8 cellular contexts compared by ENCODE assay signal in the genomic region with DNA sequence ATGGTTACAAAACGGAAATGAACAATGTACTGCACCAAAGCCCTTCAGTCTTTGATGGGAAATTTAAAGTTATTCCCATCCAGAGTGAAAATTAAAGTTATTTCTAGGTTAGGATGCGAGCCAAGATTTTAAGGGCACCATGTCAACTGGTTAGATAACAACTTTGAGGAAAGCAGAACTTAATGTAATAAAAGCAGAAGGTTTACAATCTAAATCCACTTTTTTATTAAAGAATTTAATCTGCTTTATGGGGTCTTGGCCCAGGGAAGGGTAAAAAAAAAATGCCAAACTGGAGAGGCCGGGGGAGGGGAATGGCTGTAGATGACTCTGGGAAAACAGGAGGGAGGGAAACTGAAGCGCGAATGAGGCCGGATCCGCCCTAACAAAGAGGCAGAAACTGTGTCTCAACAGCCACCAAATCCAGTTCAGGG.
DNase-seq lines count a peak whose midpoint lies in the region; ATAC-seq and TF ChIP-seq lines count a peak whose summit lies in the region.

No MANE protein-coding gene starts in this region.

- H3K4me1 Mint-ChIP-seq in activated naive CD4-positive, alpha-beta T cell treated with anti-CD3 and anti-CD28 coated beads, Interleukin-2, amount 10 ng/mL, durations not matched to agents 7 days and 5 days = peaks cover 51% of the 10 kb centered on the region
- peaks cover 63% of the 10 kb centered on the region for H3K4me1 Mint-ChIP-seq in chondrocyte (ENCODE audit: low read depth)

- intact Hi-C loops in vagina (cut with DNase I) = loop anchor here (5.0 kb wide), 1 partner anchor 110 kb away; a partner anchor contains a TSS

- H3K36me3 ChIP-seq in mucosa of stomach (ENCODE audit: control insufficient read depth, insufficient read depth, low read length) = no peaks in the 10 kb centered on the region
- no peaks in the 10 kb centered on the region for H3K36me3 ChIP-seq in vagina

- ATAC-seq in HG02884 (IDR thresholded peaks at IDR 0.05; ENCODE audit: unreplicated experiment) (no peak), GM18520 (IDR thresholded peaks at IDR 0.05; ENCODE audit: unreplicated experiment) (no peak)

- H3K27me3 ChIP-seq in mucosa of stomach (ENCODE audit: control insufficient read depth, insufficient read depth, low read length) (no peaks in the 10 kb centered on the region), vagina (no peaks in the 10 kb centered on the region)

- TF ChIP-seq POLR2A in vagina (IDR thresholded peaks at IDR 0.05) = no peak

- no peak overlapping the region for H3K4me3 ChIP-seq in mucosa of stomach (ENCODE audit: low read length)
- peak overlapping the region; percentile 6 to 15 for H3K4me3 ChIP-seq in vagina

- H3K27ac Mint-ChIP-seq in activated naive CD4-positive, alpha-beta T cell treated with anti-CD3 and anti-CD28 coated beads, Interleukin-2, amount 10 ng/mL, durations not matched to agents 7 days and 5 days = peak overlapping the region; percentile 99
- peak overlapping the region; percentile 99 for H3K27ac Mint-ChIP-seq in chondrocyte (ENCODE audit: unreplicated experiment)

- DNase-seq in activated naive CD4-positive, alpha-beta T cell treated with anti-CD3 and anti-CD28 coated beads, Interleukin-2, amount 10 ng/mL, durations not matched to agents 7 days and 5 days = no peak
- DNase-seq in activated naive CD4-positive, alpha-beta T cell treated with Interleukin-2 at 50 U/mL for 16 hours = no peak
- DNase-seq in chondrocyte (ENCODE audit: low spot score) (no peak), vagina (ENCODE audit: extremely low spot score in 2 of 2) (no peak), SW 1271 (lab: John Stamatoyannopoulos, UW) (no peak)

- H3K9me3 ChIP-seq in mucosa of stomach (ENCODE audit: control insufficient read depth, low read length) (no peaks in the 10 kb centered on the region), vagina (no peaks in the 10 kb centered on the region)

- H3K27me3 Mint-ChIP-seq in activated naive CD4-positive, alpha-beta T cell treated with anti-CD3 and anti-CD28 coated beads, Interleukin-2, amount 10 ng/mL, durations not matched to agents 7 days and 5 days = no peaks in the 10 kb centered on the region
- no peaks in the 10 kb centered on the region for H3K27me3 Mint-ChIP-seq in chondrocyte (ENCODE audit: low read depth)

- CTCF ChIA-PET in activated naive CD4-positive, alpha-beta T cell treated with anti-CD3 and anti-CD28 coated beads, Interleukin-2, amount 10 ng/mL, durations not matched to agents 7 days and 5 days (lab: Charles Lee) = interaction anchor here (0.7 to 2.2 kb wide), 7 partner anchors 15 to 523 kb away, joined by 3 to 25 read pairs (median 4); a partner anchor contains a TSS

- TF ChIP-seq CTCF in chondrocyte (IDR thresholded peaks at IDR 0.05) (no peak), vagina (IDR thresholded peaks at IDR 0.05) (no peak)

- peak overlapping the region; percentile 88 for H3K27ac ChIP-seq in vagina

- H3K4me1 ChIP-seq in mucosa of stomach (ENCODE audit: control insufficient read depth, insufficient read depth, low read length) (peaks cover 56% of the 10 kb centered on the region), vagina (peaks cover 56% of the 10 kb centered on the region)

- peak overlapping the region; percentile 44 for H3K9ac ChIP-seq in mucosa of stomach (ENCODE audit: low read length)

- H3K36me3 Mint-ChIP-seq in activated naive CD4-positive, alpha-beta T cell treated with anti-CD3 and anti-CD28 coated beads, Interleukin-2, amount 10 ng/mL, durations not matched to agents 7 days and 5 days = peaks cover 25% of the 10 kb centered on the region
- no peaks in the 10 kb centered on the region for H3K36me3 Mint-ChIP-seq in chondrocyte (ENCODE audit: low read depth)

- H3K9me3 Mint-ChIP-seq in activated naive CD4-positive, alpha-beta T cell treated with anti-CD3 and anti-CD28 coated beads, Interleukin-2, amount 10 ng/mL, durations not matched to agents 7 days and 5 days = peaks cover 29% of the 10 kb centered on the region
- peaks cover 19% of the 10 kb centered on the region for H3K9me3 Mint-ChIP-seq in chondrocyte (ENCODE audit: low read depth)

- peak overlapping the region; percentile 64 for H3K4me3 Mint-ChIP-seq in activated naive CD4-positive, alpha-beta T cell treated with anti-CD3 and anti-CD28 coated beads, Interleukin-2, amount 10 ng/mL, durations not matched to agents 7 days and 5 days
- H3K4me3 Mint-ChIP-seq in chondrocyte (ENCODE audit: unreplicated experiment) = peak overlapping the region; percentile 51
